In genomic region chr16:47664653-47665325, GRCh38 we compare ENCODE assay signal across 27 cellular contexts.
DNase-seq lines count a peak whose midpoint lies in the region; ATAC-seq, FAIRE-seq and TF ChIP-seq lines count a peak whose summit lies in the region.
"Had no signal": no experiment of that assay in that cellular context is flagged by ENCODE, and none has a peak within 500 bp of the region (broad histone marks: within the 10 kb centered on the region; RNA-seq: fewer than 3 reads in every experiment).

No MANE protein-coding gene starts in this region.

- intact Hi-C loops in left lung (cut with DNase I) = no loop called here
- intact Hi-C loops in vagina (cut with DNase I) = no loop called here
- intact Hi-C loops in uterus (cut with DNase I; ENCODE audit: low total_unique reads) = no loop called here
- intact Hi-C loops in gastrocnemius medialis (cut with DNase I; ENCODE audit: low total_unique reads) = no loop called here

- DNase-seq in HuH-7 (ENCODE audit: low spot score) = peak; percentile 17
- peak; percentile 16 for DNase-seq in dedifferentiated amniotic fluid mesenchymal stem cell (ENCODE audit: extremely low spot score)
- no peak for DNase-seq in left lung
- peak; percentile 51 for DNase-seq in small intestine
- no peak for DNase-seq in endothelial cell (ENCODE audit: low spot score)
- no peak for DNase-seq in vagina (ENCODE audit: extremely low spot score in 2 of 2)
- no peak for DNase-seq in uterus
- no peak for DNase-seq in gastrocnemius medialis
- DNase-seq: activated CD4-positive, alpha-beta T cell treated with anti-CD3 and anti-CD28 coated beads for 48 hours; CD4-positive, alpha-beta memory T cell; cerebellar nuclear complex; effector CD8-positive, alpha-beta T cell; GF-D8; glutamatergic neuron; HFFc6; left cardiac atrium; midbrain; NCI-H1105; NCI-H2029 treated with DMSO at 0.1 percent for 48 hours; NCI-H345; PC-9; posterior cingulate gyrus; SIG-M5; stimulated activated CD4-positive, alpha-beta T cell treated with anti-CD3 and anti-CD28 coated beads, Interleukin-1b, Interleukin-23, amount 100 ng/mL, for 48 hours had no signal

- no peak for TF ChIP-seq CTCF in left lung (IDR thresholded peaks at IDR 0.05)
- no peak for TF ChIP-seq CTCF in endothelial cell (IDR thresholded peaks at IDR 0.05; ENCODE audit: unreplicated experiment)
- no peak for TF ChIP-seq CTCF in vagina (IDR thresholded peaks at IDR 0.05)
- no peak for TF ChIP-seq CTCF in uterus (IDR thresholded peaks at IDR 0.05)
- no peak for TF ChIP-seq CTCF in gastrocnemius medialis (IDR thresholded peaks at IDR 0.05 in 4 of 5, conservative IDR thresholded peaks at IDR 0.05 in 1 of 5)

- H3K4me1 Mint-ChIP-seq in endothelial cell (ENCODE audit: unreplicated experiment) = no peaks in the 10 kb centered on the region

- H3K4me1 ChIP-seq in left lung = no peaks in the 10 kb centered on the region
- no peaks in the 10 kb centered on the region for H3K4me1 ChIP-seq in small intestine (ENCODE audit: control insufficient read depth in 2 of 2, insufficient read depth in 1 of 2, low read depth in 1 of 2, low read length in 1 of 2)
- H3K4me1 ChIP-seq in vagina = no peaks in the 10 kb centered on the region
- H3K4me1 ChIP-seq in uterus = no peaks in the 10 kb centered on the region
- H3K4me1 ChIP-seq in gastrocnemius medialis = no peaks in the 10 kb centered on the region

- in situ Hi-C loops in gastrocnemius medialis (cut with MboI; ENCODE audit: low sequenced_read_pairs in 4 of 4) = no loop called here

- H3K4me3 Mint-ChIP-seq in endothelial cell (ENCODE audit: unreplicated experiment) = no peak overlapping the region
- H3K4me3 Mint-ChIP-seq: activated naive CD8-positive, alpha-beta T cell; activated T-helper 1 cell treated with anti-CD3 and anti-CD28 coated beads, Interleukin-12 subunit alpha, Interleukin-12 subunit beta, Interleukin-2, Interleukin-4 antibody, amounts not matched to agents 30 ng/mL and 10 ng/mL and 1 ng/mL, durations not matched to agents 14 hours and 24 hours and 36 hours; CD4-positive, alpha-beta memory T cell; HFFc6 had no signal

- no peak overlapping the region for H3K27ac Mint-ChIP-seq in endothelial cell (ENCODE audit: unreplicated experiment)
- H3K27ac Mint-ChIP-seq: activated naive CD8-positive, alpha-beta T cell; activated T-helper 1 cell treated with anti-CD3 and anti-CD28 coated beads, Interleukin-12 subunit alpha, Interleukin-12 subunit beta, Interleukin-2, Interleukin-4 antibody, amounts not matched to agents 30 ng/mL and 10 ng/mL and 1 ng/mL, durations not matched to agents 14 hours and 24 hours and 36 hours; CD4-positive, alpha-beta memory T cell; HFFc6 had no signal

- H3K36me3 ChIP-seq in left lung = peaks cover 0 to 50% of the 10 kb centered on the region in 2 donors
- H3K36me3 ChIP-seq in small intestine (ENCODE audit: control insufficient read depth in 2 of 2, insufficient read depth in 2 of 2, low read length in 2 of 2) = peaks cover 5 to 16% of the 10 kb centered on the region in 2 donors
- H3K36me3 ChIP-seq in vagina = peaks cover 0 to 9% of the 10 kb centered on the region in 2 donors
- H3K36me3 ChIP-seq in uterus = no peaks in the 10 kb centered on the region
- H3K36me3 ChIP-seq in gastrocnemius medialis = peaks cover 0 to 78% of the 10 kb centered on the region in 2 donors

- H3K27ac ChIP-seq in left lung = no peak overlapping the region
- H3K27ac ChIP-seq in small intestine (ENCODE audit: low read depth in 1 of 2, low read length in 1 of 2) = no peak overlapping the region
- no peak overlapping the region for H3K27ac ChIP-seq in vagina
- H3K27ac ChIP-seq in uterus = no peak overlapping the region
- H3K27ac ChIP-seq in gastrocnemius medialis = no peak overlapping the region
- H3K27ac ChIP-seq: esophagus muscularis mucosa, PC-9 had no signal

- WGBS in small intestine, 3 donors = 26 to 56% (median 43%) methylated on average over 4 of the region's 4 CpGs

- H3K27me3 Mint-ChIP-seq in endothelial cell (ENCODE audit: unreplicated experiment) = no peaks in the 10 kb centered on the region
- H3K27me3 Mint-ChIP-seq: activated naive CD8-positive, alpha-beta T cell; CD4-positive, alpha-beta memory T cell had no signal

- H3K9me3 ChIP-seq in left lung (no peaks in the 10 kb centered on the region), small intestine (ENCODE audit: control insufficient read depth, low read depth) (no peaks in the 10 kb centered on the region), vagina (no peaks in the 10 kb centered on the region), uterus (no peaks in the 10 kb centered on the region), gastrocnemius medialis (no peaks in the 10 kb centered on the region)
- H3K9me3 ChIP-seq: esophagus muscularis mucosa had no signal

- peaks cover 25% of the 10 kb centered on the region for H3K36me3 Mint-ChIP-seq in endothelial cell (ENCODE audit: low read depth, unreplicated experiment)

- ATAC-seq in left lung (peak; percentile 48), gastrocnemius medialis (no peak)
- ATAC-seq: left cardiac atrium had no signal

- no peak for TF ChIP-seq POLR2A in vagina (IDR thresholded peaks at IDR 0.05)
- no peak for TF ChIP-seq POLR2A in uterus (IDR thresholded peaks at IDR 0.05)
- TF ChIP-seq POLR2A in gastrocnemius medialis (IDR thresholded peaks at IDR 0.05) = no peak

- H3K4me3 ChIP-seq in left lung (no peak overlapping the region), small intestine (ENCODE audit: low read depth in 1 of 2, low read length in 2 of 2) (no peak overlapping the region), vagina (no peak overlapping the region), uterus (no peak overlapping the region), gastrocnemius medialis (no peak overlapping the region)
- H3K4me3 ChIP-seq: esophagus muscularis mucosa, PC-9 had no signal

- FAIRE-seq in small intestine (lab: Jason Lieb, UNC) = no peak

- H3K27me3 ChIP-seq in left lung (no peaks in the 10 kb centered on the region), small intestine (ENCODE audit: control insufficient read depth in 2 of 2, insufficient read depth in 2 of 2, low read length in 2 of 2) (no peaks in the 10 kb centered on the region), vagina (no peaks in the 10 kb centered on the region), uterus (no peaks in the 10 kb centered on the region), gastrocnemius medialis (no peaks in the 10 kb centered on the region)
- H3K27me3 ChIP-seq: esophagus muscularis mucosa had no signal

- no peaks in the 10 kb centered on the region for H3K9me3 Mint-ChIP-seq in endothelial cell (ENCODE audit: unreplicated experiment)
- H3K9me3 Mint-ChIP-seq: activated T-helper 1 cell treated with anti-CD3 and anti-CD28 coated beads, Interleukin-12 subunit alpha, Interleukin-12 subunit beta, Interleukin-2, Interleukin-4 antibody, amounts not matched to agents 30 ng/mL and 10 ng/mL and 1 ng/mL, durations not matched to agents 14 hours and 24 hours and 36 hours; CD4-positive, alpha-beta memory T cell; HFFc6 had no signal

Comparison
In these comparisons a context has a peak if more than half of its experiments do, and no peak if none do; other contexts are left out.
1. DNase-seq: peak in HuH-7 (single experiment), dedifferentiated amniotic fluid mesenchymal stem cell (single experiment) and small intestine (single experiment); none in left lung (0 of 2), endothelial cell (single experiment), vagina (0 of 2), uterus (0 of 2) and gastrocnemius medialis (0 of 2).